ENCODE assay signal across 21 cellular contexts in genomic region chr4:127959794-127960193, GRCh38.
"Had no signal": no experiment of that assay in that cellular context is flagged by ENCODE, and none has a peak within 500 bp of the region (broad histone marks: within the 10 kb centered on the region; RNA-seq: fewer than 3 reads in every experiment).

No MANE protein-coding gene starts in this region.

- H3K27ac ChIP-seq: colonic mucosa, right atrium auricular region, sigmoid colon, suprapubic skin, thyroid gland had no signal

- H3K36me3 Mint-ChIP-seq: natural killer cell had no signal

- H3K4me3 ChIP-seq: colonic mucosa, right atrium auricular region, sigmoid colon, suprapubic skin, thyroid gland had no signal

- H3K27me3 ChIP-seq: colonic mucosa, right atrium auricular region, sigmoid colon, suprapubic skin, thyroid gland had no signal

- DNase-seq: colonic mucosa; effector CD4-positive, alpha-beta T cell; endodermal cell; erythroblast; foreskin melanocyte; head of caudate nucleus; hippocampal formation; islet precursor cell; natural killer cell; posterior cingulate gyrus; sigmoid colon; small intestine; stimulated activated CD4-positive, alpha-beta T cell treated with anti-CD3 and anti-CD28 coated beads, Interleukin-12 subunit alpha, Interleukin-12 subunit beta, amount 100 ng/mL, for 4 hours; stimulated activated CD4-positive, alpha-beta T cell treated with anti-CD3 and anti-CD28 coated beads, Interleukin-2, amount 100 ng/mL, for 48 hours; stimulated activated naive CD8-positive, alpha-beta T cell treated with anti-CD3 and anti-CD28 coated beads, Interleukin-15, Interleukin-2, amounts not matched to agents 100 U/mL and 50 U/mL, for 24 hours; thyroid gland had no signal

- H3K9me3 Mint-ChIP-seq: natural killer cell, neural crest cell, type B pancreatic cell had no signal

- H3K27me3 Mint-ChIP-seq: type B pancreatic cell had no signal

- H3K4me3 Mint-ChIP-seq: endodermal cell, natural killer cell, neural crest cell, type B pancreatic cell had no signal

- H3K4me1 Mint-ChIP-seq: endodermal cell had no signal

- H3K9me3 ChIP-seq: colonic mucosa, right atrium auricular region, sigmoid colon, suprapubic skin, thyroid gland had no signal

- H3K36me3 ChIP-seq: colonic mucosa had no signal

- ATAC-seq: left lobe of liver; natural killer cell; stimulated activated naive CD8-positive, alpha-beta T cell treated with anti-CD3 and anti-CD28 coated beads, Interleukin-15, Interleukin-2, amounts not matched to agents 100 U/mL and 50 U/mL, for 24 hours had no signal

- H3K4me1 ChIP-seq: colonic mucosa had no signal

- H3K27ac Mint-ChIP-seq: endodermal cell, natural killer cell, type B pancreatic cell had no signal
